Comparison of ENCODE assay signal across 1 cellular context in the genomic region with DNA sequence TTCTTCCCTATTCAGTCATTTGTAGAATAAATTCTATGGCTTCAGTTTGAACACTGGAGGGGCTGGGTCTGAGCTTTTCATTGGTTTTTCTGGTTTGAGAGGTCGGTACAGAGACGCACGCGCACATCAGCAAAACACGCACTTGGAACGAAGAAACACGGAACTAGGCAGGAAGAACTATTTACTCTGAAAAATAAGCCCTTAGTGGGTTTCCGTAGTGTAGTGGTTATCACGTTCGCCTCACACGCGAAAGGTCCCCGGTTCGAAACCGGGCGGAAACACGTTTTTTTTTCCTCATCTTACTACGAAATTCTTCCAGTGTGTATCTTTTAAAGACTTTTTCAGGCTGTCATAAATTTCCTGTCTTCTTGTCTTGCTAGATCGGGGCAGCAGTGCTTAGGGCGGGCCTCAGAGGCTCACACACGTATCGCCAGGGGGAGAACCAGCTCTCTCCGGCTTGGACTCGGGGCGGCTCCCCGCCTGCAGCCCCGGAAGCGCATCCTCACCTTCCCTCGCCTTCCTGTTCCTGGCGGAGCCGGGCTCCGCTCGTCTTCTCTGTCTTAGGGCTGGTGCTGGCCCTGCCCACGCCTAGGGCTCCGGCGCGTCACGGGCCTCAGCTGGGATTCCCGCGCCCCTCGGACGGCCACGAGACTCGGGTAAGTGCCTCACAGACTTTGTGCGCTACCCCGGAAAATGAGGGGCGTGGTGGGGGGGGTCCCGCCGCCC.
TF ChIP-seq lines count a peak whose summit lies in the region.

Gene HMGN4 (plus strand): TSS at position 521 of the 726 bp plus-strand sequence. CDS start 6,841 bp downstream, outside the sequence.

TF ChIP-seq in HCT116, 20 proteins besides CTCF, POLR2A, EP300 and RAD21 (continued from another document):
- TF ChIP-seq REST (IDR thresholded peaks at IDR 0.05; ENCODE audit: low read depth) (no peak), JUND (IDR thresholded peaks at IDR 0.05) (no peak), ELF1 (IDR thresholded peaks at IDR 0.05; ENCODE audit: borderline replicate concordance, low read depth) (peak; percentile 56; the same call in 1 of the 2 replicates), TCF7L2 (IDR thresholded peaks at IDR 0.05; ENCODE audit: borderline replicate concordance, extremely low read depth, insufficient read depth, insufficient read length) (no peak), SP1 (IDR thresholded peaks at IDR 0.05; ENCODE audit: low read depth) (no peak), SIN3A (IDR thresholded peaks at IDR 0.05; ENCODE audit: low read depth) (peak; percentile 63), CBX3 (IDR thresholded peaks at IDR 0.05; ENCODE audit: low read depth) (peak; percentile 60; the same call in 1 of the 2 replicates), CEBPB (IDR thresholded peaks at IDR 0.05; ENCODE audit: low read depth) (no peak), SRF (IDR thresholded peaks at IDR 0.05; ENCODE audit: low read depth) (no peak), EGR1 (IDR thresholded peaks at IDR 0.05; ENCODE audit: low read depth) (peak; percentile 60), POLR2AphosphoS5 (IDR thresholded peaks at IDR 0.05; ENCODE audit: low read depth, low read length) (peak; percentile 69), ATF3 (IDR thresholded peaks at IDR 0.05) (peak; percentile 92)
- TF ChIP-seq, protein P1, sequence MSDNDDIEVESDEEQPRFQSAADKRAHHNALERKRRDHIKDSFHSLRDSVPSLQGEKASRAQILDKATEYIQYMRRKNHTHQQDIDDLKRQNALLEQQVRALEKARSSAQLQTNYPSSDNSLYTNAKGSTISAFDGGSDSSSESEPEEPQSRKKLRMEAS (IDR thresholded peaks at IDR 0.05): peak; percentile 68; the same call in 1 of the 2 replicates
- TF ChIP-seq, protein P2, sequence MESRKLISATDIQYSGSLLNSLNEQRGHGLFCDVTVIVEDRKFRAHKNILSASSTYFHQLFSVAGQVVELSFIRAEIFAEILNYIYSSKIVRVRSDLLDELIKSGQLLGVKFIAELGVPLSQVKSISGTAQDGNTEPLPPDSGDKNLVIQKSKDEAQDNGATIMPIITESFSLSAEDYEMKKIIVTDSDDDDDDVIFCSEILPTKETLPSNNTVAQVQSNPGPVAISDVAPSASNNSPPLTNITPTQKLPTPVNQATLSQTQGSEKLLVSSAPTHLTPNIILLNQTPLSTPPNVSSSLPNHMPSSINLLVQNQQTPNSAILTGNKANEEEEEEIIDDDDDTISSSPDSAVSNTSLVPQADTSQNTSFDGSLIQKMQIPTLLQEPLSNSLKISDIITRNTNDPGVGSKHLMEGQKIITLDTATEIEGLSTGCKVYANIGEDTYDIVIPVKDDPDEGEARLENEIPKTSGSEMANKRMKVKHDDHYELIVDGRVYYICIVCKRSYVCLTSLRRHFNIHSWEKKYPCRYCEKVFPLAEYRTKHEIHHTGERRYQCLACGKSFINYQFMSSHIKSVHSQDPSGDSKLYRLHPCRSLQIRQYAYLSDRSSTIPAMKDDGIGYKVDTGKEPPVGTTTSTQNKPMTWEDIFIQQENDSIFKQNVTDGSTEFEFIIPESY (IDR thresholded peaks at IDR 0.05; ENCODE audit: extremely low read depth, insufficient replicate concordance, low read length): no peak
